ENCODE assay signal across 8 cellular contexts in genomic region chr5:86968311-86968753, GRCh38.
DNase-seq lines count a peak whose midpoint lies in the region; ATAC-seq, FAIRE-seq and TF ChIP-seq lines count a peak whose summit lies in the region.

No MANE protein-coding gene starts in this region.

- H4K8ac ChIP-seq in trophoblast cell (ENCODE audit: low read depth, low read length), result no peak overlapping the region

- peak; percentile 30 for FAIRE-seq in RCC 7860 (lab: Jason Lieb, UNC)

- no peak overlapping the region for H3K4me2 ChIP-seq in GM23338
- H3K4me2 ChIP-seq in trophoblast cell (ENCODE audit: low read length), result no peak overlapping the region

- TF ChIP-seq CTCF in AG04449 (IDR thresholded peaks at IDR 0.05; ENCODE audit: insufficient read depth, low read length, missing control alignments) (no peak), GM23338 (conservative IDR thresholded peaks at IDR 0.05; ENCODE audit: low read depth in 2 of 2) (peak in 1 of 2 experiments; percentile 64; a peak in 3 of 4 replicates)

- H3K79me1 ChIP-seq in trophoblast cell (ENCODE audit: low read length), result no peaks in the 10 kb centered on the region

- peaks cover 3% of the 10 kb centered on the region for H3K27me3 Mint-ChIP-seq in GM23338 (ENCODE audit: insufficient read depth, low read depth, poor library complexity)

- H3K27me3 ChIP-seq in GM23338 (ENCODE audit: insufficient read depth) (no peaks in the 10 kb centered on the region), trophoblast cell (ENCODE audit: insufficient read depth, low read length) (no peaks in the 10 kb centered on the region)

- CTCF ChIA-PET in AG04449 (lab: Yijun Ruan, JAX), result interaction anchor here (0.8 to 5.8 kb wide), 15 partner anchors 10 to 275 kb away, joined by 3 to 132 read pairs (median 4); no protein-coding TSS in a partner anchor

- H3K4me1 Mint-ChIP-seq in GM23338, result peaks cover 6% of the 10 kb centered on the region; the same call in 2 of the 3 replicates

- no peaks in the 10 kb centered on the region for H3K4me1 ChIP-seq in GM23338 (ENCODE audit: insufficient read depth)
- H3K4me1 ChIP-seq in trophoblast cell (ENCODE audit: control insufficient read depth in 1 of 2, insufficient read depth in 2 of 2, low read length in 2 of 2), result no peaks in the 10 kb centered on the region

- H3K14ac ChIP-seq in trophoblast cell (ENCODE audit: low read length), result no peak overlapping the region

- H3K79me2 ChIP-seq in GM23338 (replicated peaks; ENCODE audit: insufficient read depth), result no peaks in the 10 kb centered on the region
- H3K79me2 ChIP-seq in trophoblast cell (ENCODE audit: control insufficient read depth, insufficient read depth, low read length, poor library complexity), result no peaks in the 10 kb centered on the region

- no peaks in the 10 kb centered on the region for H3K36me3 ChIP-seq in GM23338 (ENCODE audit: insufficient read depth)
- no peaks in the 10 kb centered on the region for H3K36me3 ChIP-seq in trophoblast cell (ENCODE audit: control insufficient read depth in 1 of 2, insufficient read depth in 2 of 2, low read length in 2 of 2)

- POLR2A ChIA-PET in AG04449 (lab: Yijun Ruan, JAX), result no interaction called here

- H2AK5ac ChIP-seq in trophoblast cell (ENCODE audit: low read length), result no peak overlapping the region

- no peak overlapping the region for H3K23ac ChIP-seq in trophoblast cell (ENCODE audit: low read length)

- H4K12ac ChIP-seq in trophoblast cell (ENCODE audit: low read depth, low read length), result no peak overlapping the region

- no peak overlapping the region for H2BK5ac ChIP-seq in trophoblast cell (ENCODE audit: low read depth, low read length, poor library complexity)

- no peak overlapping the region for H3K9ac ChIP-seq in trophoblast cell (ENCODE audit: low read length)

- no peak overlapping the region for H3K4ac ChIP-seq in trophoblast cell (ENCODE audit: low read depth, low read length)

- H3K36me3 Mint-ChIP-seq in GM23338 (ENCODE audit: low read depth), result no peaks in the 10 kb centered on the region

- H3K9me3 Mint-ChIP-seq in GM23338, result no peaks in the 10 kb centered on the region

- H2AFZ ChIP-seq in GM23338 (no peak overlapping the region), trophoblast cell (ENCODE audit: insufficient read depth, low read length, poor library complexity) (no peak overlapping the region)

- no peak overlapping the region for H3K27ac ChIP-seq in GM23338 (ENCODE audit: low read depth)
- H3K27ac ChIP-seq in trophoblast cell (ENCODE audit: low read depth, low read length), result no peak overlapping the region

- no peaks in the 10 kb centered on the region for H4K20me1 ChIP-seq in GM23338 (replicated peaks; ENCODE audit: insufficient read depth)

- ATAC-seq in GM23338, result peak; percentile 57
- ATAC-seq in HG02571 (IDR thresholded peaks at IDR 0.05; ENCODE audit: unreplicated experiment), result no peak
- no peak for ATAC-seq in HG03175 (IDR thresholded peaks at IDR 0.05; ENCODE audit: unreplicated experiment)

- H3K27ac Mint-ChIP-seq in GM23338, result no peak overlapping the region

- no CpG with 5 or more reads among the region's 4 CpGs for WGBS in trophoblast cell (ENCODE audit: extremely low coverage, insufficient coverage, insufficient read length)

- no peaks in the 10 kb centered on the region for H3F3A ChIP-seq in GM23338 (replicated peaks; ENCODE audit: low read depth)

- DNase-seq in AG04449 (ENCODE audit: low read depth, low spot score) (peak; percentile 9), GM23338 (ENCODE audit: low spot score) (peak; percentile 72), RCC 7860 (ENCODE audit: low spot score) (no peak), fibroblast of gingiva (ENCODE audit: low read depth) (peak; percentile 47), trophoblast cell (peak in 1 of 2 donors; percentile 67)
- no peak for DNase-seq in stimulated activated CD4-positive, alpha-beta T cell treated with anti-CD3 and anti-CD28 coated beads, Interleukin-4, amount 100 ng/mL, for 4 hours

- H2BK120ac ChIP-seq in trophoblast cell (ENCODE audit: insufficient read depth, low read length, poor library complexity), result peak overlapping the region; percentile 38

- no peak overlapping the region for H3K4me3 Mint-ChIP-seq in GM23338

- H3K9me3 ChIP-seq in trophoblast cell (ENCODE audit: insufficient read depth, low read depth, low read length), result no peaks in the 10 kb centered on the region

- H3K18ac ChIP-seq in trophoblast cell (ENCODE audit: low read length), result no peak overlapping the region

- no peak overlapping the region for H4K91ac ChIP-seq in trophoblast cell (ENCODE audit: low read depth, low read length)

- H2BK12ac ChIP-seq in trophoblast cell (ENCODE audit: low read length), result no peak overlapping the region

- H3K4me3 ChIP-seq in AG04449 (ENCODE audit: low read depth, low read length) (no peak overlapping the region), GM23338 (no peak overlapping the region), trophoblast cell (ENCODE audit: low read depth, low read length) (no peak overlapping the region)

- no peaks in the 10 kb centered on the region for H3K9me2 ChIP-seq in GM23338 (ENCODE audit: insufficient read depth)

TF ChIP-seq in GM23338, 12 proteins besides CTCF, POLR2A, EP300 and RAD21 (continues in another document):
- TF ChIP-seq ZNF462 (CRISPR knock-in tag; IDR thresholded peaks at IDR 0.05), result no peak

Comparison
In these comparisons a context has a peak if more than half of its experiments do, and no peak if none do; other contexts are left out.
1. DNase-seq: peak in AG04449 (single experiment), GM23338 (single experiment) and fibroblast of gingiva (single experiment); none in RCC 7860 (single experiment) and stimulated activated CD4-positive, alpha-beta T cell treated with anti-CD3 and anti-CD28 coated beads, Interleukin-4, amount 100 ng/mL, for 4 hours (0 of 2).